1 cellular context compared by ENCODE assay signal in the genomic region with DNA sequence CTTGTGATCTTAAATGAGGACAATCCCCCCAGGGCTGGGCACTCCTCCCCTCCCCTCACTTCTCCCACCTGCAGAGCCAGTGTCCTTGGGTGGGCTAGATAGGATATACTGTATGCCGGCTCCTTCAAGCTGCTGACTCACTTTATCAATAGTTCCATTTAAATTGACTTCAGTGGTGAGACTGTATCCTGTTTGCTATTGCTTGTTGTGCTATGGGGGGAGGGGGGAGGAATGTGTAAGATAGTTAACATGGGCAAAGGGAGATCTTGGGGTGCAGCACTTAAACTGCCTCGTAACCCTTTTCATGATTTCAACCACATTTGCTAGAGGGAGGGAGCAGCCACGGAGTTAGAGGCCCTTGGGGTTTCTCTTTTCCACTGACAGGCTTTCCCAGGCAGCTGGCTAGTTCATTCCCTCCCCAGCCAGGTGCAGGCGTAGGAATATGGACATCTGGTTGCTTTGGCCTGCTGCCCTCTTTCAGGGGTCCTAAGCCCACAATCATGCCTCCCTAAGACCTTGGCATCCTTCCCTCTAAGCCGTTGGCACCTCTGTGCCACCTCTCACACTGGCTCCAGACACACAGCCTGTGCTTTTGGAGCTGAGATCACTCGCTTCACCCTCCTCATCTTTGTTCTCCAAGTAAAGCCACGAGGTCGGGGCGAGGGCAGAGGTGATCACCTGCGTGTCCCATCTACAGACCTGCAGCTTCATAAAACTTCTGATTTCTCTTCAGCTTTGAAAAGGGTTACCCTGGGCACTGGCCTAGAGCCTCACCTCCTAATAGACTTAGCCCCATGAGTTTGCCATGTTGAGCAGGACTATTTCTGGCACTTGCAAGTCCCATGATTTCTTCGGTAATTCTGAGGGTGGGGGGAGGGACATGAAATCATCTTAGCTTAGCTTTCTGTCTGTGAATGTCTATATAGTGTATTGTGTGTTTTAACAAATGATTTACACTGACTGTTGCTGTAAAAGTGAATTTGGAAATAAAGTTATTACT.
TF ChIP-seq lines count a peak whose summit lies in the region.

No MANE protein-coding gene starts in this region.

TF ChIP-seq in GM23338, 12 proteins besides CTCF, POLR2A, EP300 and RAD21 (continued from another document):
- TF ChIP-seq, protein P1, sequence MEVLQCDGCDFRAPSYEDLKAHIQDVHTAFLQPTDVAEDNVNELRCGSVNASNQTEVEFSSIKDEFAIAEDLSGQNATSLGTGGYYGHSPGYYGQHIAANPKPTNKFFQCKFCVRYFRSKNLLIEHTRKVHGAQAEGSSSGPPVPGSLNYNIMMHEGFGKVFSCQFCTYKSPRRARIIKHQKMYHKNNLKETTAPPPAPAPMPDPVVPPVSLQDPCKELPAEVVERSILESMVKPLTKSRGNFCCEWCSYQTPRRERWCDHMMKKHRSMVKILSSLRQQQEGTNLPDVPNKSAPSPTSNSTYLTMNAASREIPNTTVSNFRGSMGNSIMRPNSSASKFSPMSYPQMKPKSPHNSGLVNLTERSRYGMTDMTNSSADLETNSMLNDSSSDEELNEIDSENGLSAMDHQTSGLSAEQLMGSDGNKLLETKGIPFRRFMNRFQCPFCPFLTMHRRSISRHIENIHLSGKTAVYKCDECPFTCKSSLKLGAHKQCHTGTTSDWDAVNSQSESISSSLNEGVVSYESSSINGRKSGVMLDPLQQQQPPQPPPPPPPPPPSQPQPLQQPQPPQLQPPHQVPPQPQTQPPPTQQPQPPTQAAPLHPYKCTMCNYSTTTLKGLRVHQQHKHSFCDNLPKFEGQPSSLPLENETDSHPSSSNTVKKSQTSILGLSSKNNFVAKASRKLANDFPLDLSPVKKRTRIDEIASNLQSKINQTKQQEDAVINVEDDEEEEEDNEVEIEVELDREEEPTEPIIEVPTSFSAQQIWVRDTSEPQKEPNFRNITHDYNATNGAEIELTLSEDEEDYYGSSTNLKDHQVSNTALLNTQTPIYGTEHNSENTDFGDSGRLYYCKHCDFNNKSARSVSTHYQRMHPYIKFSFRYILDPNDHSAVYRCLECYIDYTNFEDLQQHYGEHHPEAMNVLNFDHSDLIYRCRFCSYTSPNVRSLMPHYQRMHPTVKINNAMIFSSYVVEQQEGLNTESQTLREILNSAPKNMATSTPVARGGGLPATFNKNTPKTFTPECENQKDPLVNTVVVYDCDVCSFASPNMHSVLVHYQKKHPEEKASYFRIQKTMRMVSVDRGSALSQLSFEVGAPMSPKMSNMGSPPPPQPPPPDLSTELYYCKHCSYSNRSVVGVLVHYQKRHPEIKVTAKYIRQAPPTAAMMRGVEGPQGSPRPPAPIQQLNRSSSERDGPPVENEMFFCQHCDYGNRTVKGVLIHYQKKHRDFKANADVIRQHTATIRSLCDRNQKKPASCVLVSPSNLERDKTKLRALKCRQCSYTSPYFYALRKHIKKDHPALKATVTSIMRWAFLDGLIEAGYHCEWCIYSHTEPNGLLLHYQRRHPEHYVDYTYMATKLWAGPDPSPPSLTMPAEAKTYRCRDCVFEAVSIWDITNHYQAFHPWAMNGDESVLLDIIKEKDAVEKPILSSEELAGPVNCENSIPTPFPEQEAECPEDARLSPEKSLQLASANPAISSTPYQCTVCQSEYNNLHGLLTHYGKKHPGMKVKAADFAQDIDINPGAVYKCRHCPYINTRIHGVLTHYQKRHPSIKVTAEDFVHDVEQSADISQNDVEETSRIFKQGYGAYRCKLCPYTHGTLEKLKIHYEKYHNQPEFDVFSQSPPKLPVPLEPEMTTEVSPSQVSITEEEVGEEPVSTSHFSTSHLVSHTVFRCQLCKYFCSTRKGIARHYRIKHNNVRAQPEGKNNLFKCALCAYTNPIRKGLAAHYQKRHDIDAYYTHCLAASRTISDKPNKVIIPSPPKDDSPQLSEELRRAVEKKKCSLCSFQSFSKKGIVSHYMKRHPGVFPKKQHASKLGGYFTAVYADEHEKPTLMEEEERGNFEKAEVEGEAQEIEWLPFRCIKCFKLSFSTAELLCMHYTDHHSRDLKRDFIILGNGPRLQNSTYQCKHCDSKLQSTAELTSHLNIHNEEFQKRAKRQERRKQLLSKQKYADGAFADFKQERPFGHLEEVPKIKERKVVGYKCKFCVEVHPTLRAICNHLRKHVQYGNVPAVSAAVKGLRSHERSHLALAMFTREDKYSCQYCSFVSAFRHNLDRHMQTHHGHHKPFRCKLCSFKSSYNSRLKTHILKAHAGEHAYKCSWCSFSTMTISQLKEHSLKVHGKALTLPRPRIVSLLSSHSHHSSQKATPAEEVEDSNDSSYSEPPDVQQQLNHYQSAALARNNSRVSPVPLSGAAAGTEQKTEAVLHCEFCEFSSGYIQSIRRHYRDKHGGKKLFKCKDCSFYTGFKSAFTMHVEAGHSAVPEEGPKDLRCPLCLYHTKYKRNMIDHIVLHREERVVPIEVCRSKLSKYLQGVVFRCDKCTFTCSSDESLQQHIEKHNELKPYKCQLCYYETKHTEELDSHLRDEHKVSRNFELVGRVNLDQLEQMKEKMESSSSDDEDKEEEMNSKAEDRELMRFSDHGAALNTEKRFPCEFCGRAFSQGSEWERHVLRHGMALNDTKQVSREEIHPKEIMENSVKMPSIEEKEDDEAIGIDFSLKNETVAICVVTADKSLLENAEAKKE (CRISPR knock-in tag; IDR thresholded peaks at IDR 0.05) = no peak
- TF ChIP-seq, protein P2, sequence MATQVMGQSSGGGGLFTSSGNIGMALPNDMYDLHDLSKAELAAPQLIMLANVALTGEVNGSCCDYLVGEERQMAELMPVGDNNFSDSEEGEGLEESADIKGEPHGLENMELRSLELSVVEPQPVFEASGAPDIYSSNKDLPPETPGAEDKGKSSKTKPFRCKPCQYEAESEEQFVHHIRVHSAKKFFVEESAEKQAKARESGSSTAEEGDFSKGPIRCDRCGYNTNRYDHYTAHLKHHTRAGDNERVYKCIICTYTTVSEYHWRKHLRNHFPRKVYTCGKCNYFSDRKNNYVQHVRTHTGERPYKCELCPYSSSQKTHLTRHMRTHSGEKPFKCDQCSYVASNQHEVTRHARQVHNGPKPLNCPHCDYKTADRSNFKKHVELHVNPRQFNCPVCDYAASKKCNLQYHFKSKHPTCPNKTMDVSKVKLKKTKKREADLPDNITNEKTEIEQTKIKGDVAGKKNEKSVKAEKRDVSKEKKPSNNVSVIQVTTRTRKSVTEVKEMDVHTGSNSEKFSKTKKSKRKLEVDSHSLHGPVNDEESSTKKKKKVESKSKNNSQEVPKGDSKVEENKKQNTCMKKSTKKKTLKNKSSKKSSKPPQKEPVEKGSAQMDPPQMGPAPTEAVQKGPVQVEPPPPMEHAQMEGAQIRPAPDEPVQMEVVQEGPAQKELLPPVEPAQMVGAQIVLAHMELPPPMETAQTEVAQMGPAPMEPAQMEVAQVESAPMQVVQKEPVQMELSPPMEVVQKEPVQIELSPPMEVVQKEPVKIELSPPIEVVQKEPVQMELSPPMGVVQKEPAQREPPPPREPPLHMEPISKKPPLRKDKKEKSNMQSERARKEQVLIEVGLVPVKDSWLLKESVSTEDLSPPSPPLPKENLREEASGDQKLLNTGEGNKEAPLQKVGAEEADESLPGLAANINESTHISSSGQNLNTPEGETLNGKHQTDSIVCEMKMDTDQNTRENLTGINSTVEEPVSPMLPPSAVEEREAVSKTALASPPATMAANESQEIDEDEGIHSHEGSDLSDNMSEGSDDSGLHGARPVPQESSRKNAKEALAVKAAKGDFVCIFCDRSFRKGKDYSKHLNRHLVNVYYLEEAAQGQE (IDR thresholded peaks at IDR 0.05; ENCODE audit: unreplicated experiment) = no peak
- TF ChIP-seq ETS1 (IDR thresholded peaks at IDR 0.05) = no peak
- TF ChIP-seq EZH2phosphoT487 (IDR thresholded peaks at IDR 0.05; ENCODE audit: unreplicated experiment) = no peak
